Comparison of ENCODE assay signal across 1 cellular context in the genomic region with DNA sequence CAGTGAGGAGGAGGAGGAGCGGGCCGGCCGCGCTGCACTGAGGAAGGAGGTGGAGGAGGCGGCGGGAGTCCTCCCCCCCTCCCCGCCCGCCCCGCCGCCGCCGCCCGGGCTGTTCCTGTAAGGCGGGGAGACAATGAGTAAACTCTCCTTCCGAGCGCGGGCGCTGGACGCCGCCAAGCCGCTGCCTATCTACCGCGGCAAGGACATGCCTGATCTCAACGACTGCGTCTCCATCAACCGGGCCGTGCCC.
A peak's percentile ranks its signal among the peaks of the same experiment; 100 is the strongest.
TF ChIP-seq lines count a peak whose summit lies in the region.

No MANE protein-coding gene starts in this region.

TF ChIP-seq in HepG2, 621 proteins besides CTCF, POLR2A, EP300 and RAD21 (continued from another document and continues in another):
- TF ChIP-seq U2AF2 (IDR thresholded peaks at IDR 0.05; ENCODE audit: low read depth, low read length) (no peak), ZIK1 (CRISPR knock-in tag; IDR thresholded peaks at IDR 0.05; ENCODE audit: borderline replicate concordance, low read depth) (0 out of 2 replicates have a peak, but pooled peaks have one; percentile 9), ZNF782 (CRISPR knock-in tag; IDR thresholded peaks at IDR 0.05; ENCODE audit: borderline replicate concordance) (no peak), MZF1 (CRISPR knock-in tag; IDR thresholded peaks at IDR 0.05; ENCODE audit: borderline replicate concordance) (no peak), THAP9 (CRISPR knock-in tag; IDR thresholded peaks at IDR 0.05; ENCODE audit: borderline replicate concordance) (no peak), LBX2 (CRISPR knock-in tag; IDR thresholded peaks at IDR 0.05; ENCODE audit: borderline replicate concordance) (0 out of 2 replicates have a peak, but pooled peaks have one; percentile 19), NFYB (CRISPR knock-in tag; IDR thresholded peaks at IDR 0.05) (no peak), KDM4B (CRISPR knock-in tag; IDR thresholded peaks at IDR 0.05) (0 out of 2 replicates have a peak, but pooled peaks have one; percentile 43), HDAC1 (CRISPR knock-in tag; IDR thresholded peaks at IDR 0.05) (no peak; the same call in 1 of the 2 replicates), KLF11 (CRISPR knock-in tag; IDR thresholded peaks at IDR 0.05) (no peak; the same call in 1 of the 2 replicates), NFKBIZ (CRISPR knock-in tag; IDR thresholded peaks at IDR 0.05) (no peak), AFF4 (CRISPR knock-in tag; IDR thresholded peaks at IDR 0.05) (no peak; the same call in 1 of the 2 replicates), GZF1 (CRISPR knock-in tag; IDR thresholded peaks at IDR 0.05) (no peak), KMT2B (CRISPR knock-in tag; IDR thresholded peaks at IDR 0.05) (peak; percentile 86; the same call in 1 of the 2 replicates), ZNF781 (CRISPR knock-in tag; IDR thresholded peaks at IDR 0.05; ENCODE audit: borderline replicate concordance, not compliant biosample characterization) (peak; percentile 32), ZNF576 (CRISPR knock-in tag; IDR thresholded peaks at IDR 0.05) (no peak), ZNF432 (CRISPR knock-in tag; IDR thresholded peaks at IDR 0.05; ENCODE audit: borderline replicate concordance) (no peak), ZBTB10 (CRISPR knock-in tag; IDR thresholded peaks at IDR 0.05; ENCODE audit: borderline replicate concordance) (no peak), PCBP1 (IDR thresholded peaks at IDR 0.05; ENCODE audit: borderline replicate concordance, low read depth, low read length) (no peak), NFE2 (CRISPR knock-in tag; IDR thresholded peaks at IDR 0.05) (no peak), PAWR (CRISPR knock-in tag; IDR thresholded peaks at IDR 0.05; ENCODE audit: borderline replicate concordance) (no peak), ZSCAN30 (CRISPR knock-in tag; IDR thresholded peaks at IDR 0.05) (no peak), KLF16 (CRISPR knock-in tag; IDR thresholded peaks at IDR 0.05) (0 out of 4 replicates have a peak, but pooled peaks of 1 of the 2 experiments have one; percentile 62), ZNF891 (CRISPR knock-in tag; IDR thresholded peaks at IDR 0.05) (peak; percentile 26; the same call in 1 of the 2 replicates), TCF7L2 (IDR thresholded peaks at IDR 0.05; ENCODE audit: low read depth, low read length) (no peak), ZNF792 (CRISPR knock-in tag; IDR thresholded peaks at IDR 0.05) (0 out of 2 replicates have a peak, but pooled peaks have one; percentile 18), SIX1 (CRISPR knock-in tag; IDR thresholded peaks at IDR 0.05; ENCODE audit: borderline replicate concordance) (no peak), ISX (CRISPR knock-in tag; conservative IDR thresholded peaks at IDR 0.05) (no peak), PRDM15 (CRISPR knock-in tag; IDR thresholded peaks at IDR 0.05) (no peak), JARID2 (CRISPR knock-in tag; IDR thresholded peaks at IDR 0.05; ENCODE audit: insufficient replicate concordance) (peak; percentile 87), MEIS2 (CRISPR knock-in tag; IDR thresholded peaks at IDR 0.05) (no peak), HINFP (CRISPR knock-in tag; IDR thresholded peaks at IDR 0.05; ENCODE audit: low read depth) (no peak), ZNF382 (CRISPR knock-in tag; IDR thresholded peaks at IDR 0.05; ENCODE audit: borderline replicate concordance) (no peak), ZNF207 (IDR thresholded peaks at IDR 0.05; ENCODE audit: borderline replicate concordance) (no peak)
- TF ChIP-seq, protein P1, sequence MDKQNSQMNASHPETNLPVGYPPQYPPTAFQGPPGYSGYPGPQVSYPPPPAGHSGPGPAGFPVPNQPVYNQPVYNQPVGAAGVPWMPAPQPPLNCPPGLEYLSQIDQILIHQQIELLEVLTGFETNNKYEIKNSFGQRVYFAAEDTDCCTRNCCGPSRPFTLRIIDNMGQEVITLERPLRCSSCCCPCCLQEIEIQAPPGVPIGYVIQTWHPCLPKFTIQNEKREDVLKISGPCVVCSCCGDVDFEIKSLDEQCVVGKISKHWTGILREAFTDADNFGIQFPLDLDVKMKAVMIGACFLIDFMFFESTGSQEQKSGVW (CRISPR knock-in tag; IDR thresholded peaks at IDR 0.05; ENCODE audit: borderline replicate concordance), result no peak
- TF ChIP-seq, protein P2, sequence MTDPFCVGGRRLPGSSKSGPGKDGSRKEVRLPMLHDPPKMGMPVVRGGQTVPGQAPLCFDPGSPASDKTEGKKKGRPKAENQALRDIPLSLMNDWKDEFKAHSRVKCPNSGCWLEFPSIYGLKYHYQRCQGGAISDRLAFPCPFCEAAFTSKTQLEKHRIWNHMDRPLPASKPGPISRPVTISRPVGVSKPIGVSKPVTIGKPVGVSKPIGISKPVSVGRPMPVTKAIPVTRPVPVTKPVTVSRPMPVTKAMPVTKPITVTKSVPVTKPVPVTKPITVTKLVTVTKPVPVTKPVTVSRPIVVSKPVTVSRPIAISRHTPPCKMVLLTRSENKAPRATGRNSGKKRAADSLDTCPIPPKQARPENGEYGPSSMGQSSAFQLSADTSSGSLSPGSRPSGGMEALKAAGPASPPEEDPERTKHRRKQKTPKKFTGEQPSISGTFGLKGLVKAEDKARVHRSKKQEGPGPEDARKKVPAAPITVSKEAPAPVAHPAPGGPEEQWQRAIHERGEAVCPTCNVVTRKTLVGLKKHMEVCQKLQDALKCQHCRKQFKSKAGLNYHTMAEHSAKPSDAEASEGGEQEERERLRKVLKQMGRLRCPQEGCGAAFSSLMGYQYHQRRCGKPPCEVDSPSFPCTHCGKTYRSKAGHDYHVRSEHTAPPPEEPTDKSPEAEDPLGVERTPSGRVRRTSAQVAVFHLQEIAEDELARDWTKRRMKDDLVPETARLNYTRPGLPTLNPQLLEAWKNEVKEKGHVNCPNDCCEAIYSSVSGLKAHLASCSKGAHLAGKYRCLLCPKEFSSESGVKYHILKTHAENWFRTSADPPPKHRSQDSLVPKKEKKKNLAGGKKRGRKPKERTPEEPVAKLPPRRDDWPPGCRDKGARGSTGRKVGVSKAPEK (CRISPR knock-in tag; IDR thresholded peaks at IDR 0.05; ENCODE audit: borderline replicate concordance), result no peak
